1 cellular context compared by ENCODE assay signal in the genomic region with DNA sequence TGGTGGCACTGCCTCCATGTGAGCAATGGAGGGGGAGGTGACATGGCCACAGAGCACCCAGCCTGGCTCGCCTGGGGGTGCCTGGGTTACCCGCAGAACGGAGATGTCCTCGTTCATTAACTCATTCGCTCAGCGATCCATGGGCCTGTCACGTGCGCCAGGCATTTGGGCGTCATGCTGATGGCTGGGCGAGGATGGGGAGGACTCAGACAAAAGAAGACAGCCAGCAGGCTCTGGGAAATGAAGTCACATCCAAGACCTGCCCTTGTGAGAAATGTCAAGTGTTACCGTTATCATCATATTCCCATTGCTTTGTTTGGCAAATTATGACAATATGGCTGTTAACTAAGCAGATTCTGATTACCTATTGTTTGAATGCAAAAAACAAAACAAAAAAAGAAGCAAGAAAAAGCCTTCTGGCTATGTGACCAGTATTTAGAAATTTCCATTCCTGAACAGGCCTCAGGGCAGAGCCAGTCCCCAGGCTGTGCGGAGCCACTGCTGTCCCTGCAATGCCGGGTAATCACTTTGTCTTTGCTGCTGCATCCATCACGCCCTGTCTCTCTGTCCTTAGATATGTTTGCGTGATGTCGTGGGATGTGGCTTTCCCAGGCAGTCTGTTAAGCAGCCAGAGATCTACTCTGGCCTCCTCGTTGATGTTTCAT.
TF ChIP-seq lines count a peak whose summit lies in the region.

No MANE protein-coding gene starts in this region.

TF ChIP-seq in endothelial cell of umbilical vein, 7 proteins besides CTCF, POLR2A, EP300 and RAD21:
- TF ChIP-seq JUN (IDR thresholded peaks at IDR 0.05; ENCODE audit: borderline replicate concordance, insufficient read depth, insufficient read length, low read depth): peak; percentile 9
- no peak for TF ChIP-seq MYC (IDR thresholded peaks at IDR 0.05; ENCODE audit: low read depth, low read length)
- TF ChIP-seq, protein P1, sequence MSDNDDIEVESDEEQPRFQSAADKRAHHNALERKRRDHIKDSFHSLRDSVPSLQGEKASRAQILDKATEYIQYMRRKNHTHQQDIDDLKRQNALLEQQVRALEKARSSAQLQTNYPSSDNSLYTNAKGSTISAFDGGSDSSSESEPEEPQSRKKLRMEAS (IDR thresholded peaks at IDR 0.05; ENCODE audit: insufficient read depth, insufficient read length): peak; percentile 61
